16 cellular contexts compared by ENCODE assay signal in genomic region chr14:33964599-33965317, GRCh38.
"Had no signal": no experiment of that assay in that cellular context is flagged by ENCODE, and none has a peak within 500 bp of the region (broad histone marks: within the 10 kb centered on the region; RNA-seq: fewer than 3 reads in every experiment).

No MANE protein-coding gene starts in this region.

- H3K4me3 Mint-ChIP-seq: activated T-helper 1 cell treated with anti-CD3 and anti-CD28 coated beads, Interleukin-12 subunit alpha, Interleukin-12 subunit beta, Interleukin-2, Interleukin-4 antibody, amounts not matched to agents 30 ng/mL and 10 ng/mL and 1 ng/mL, durations not matched to agents 14 hours and 24 hours and 36 hours; natural killer cell treated with Interleukin-12 subunit alpha and Interleukin-12 subunit beta and Interleukin-15 and Interleukin-18, amount 100 ng/mL, for 72 hours; stimulated activated naive CD8-positive, alpha-beta T cell treated with anti-CD3 and anti-CD28 coated beads, Interleukin-15, Interleukin-2, amounts not matched to agents 100 ng/mL and 50 ng/mL, for 24 hours had no signal

- H3K36me3 Mint-ChIP-seq: natural killer cell treated with Interleukin-12 subunit alpha and Interleukin-12 subunit beta and Interleukin-15 and Interleukin-18, amount 100 ng/mL, for 72 hours had no signal

- H3K27me3 ChIP-seq: cardiac muscle cell, colonic mucosa, gastroesophageal sphincter, testis had no signal

- H3K4me1 ChIP-seq: colonic mucosa, gastroesophageal sphincter, testis had no signal

- H3K9me3 ChIP-seq: colonic mucosa, testis had no signal

- DNase-seq: activated CD4-positive, alpha-beta T cell treated with anti-CD3 and anti-CD28 coated beads for 48 hours; activated naive CD4-positive, alpha-beta T cell treated with Interleukin-2 at 50 U/mL for 16 hours; colonic mucosa; islet precursor cell; mammary epithelial cell; stimulated activated CD4-positive, alpha-beta T cell treated with anti-CD3 and anti-CD28 coated beads, Interleukin-4, amount 100 ng/mL, for 1 hour; stimulated activated CD8-positive, alpha-beta memory T cell treated with anti-CD3 and anti-CD28 coated beads, Interleukin-4, amount 100 ng/mL, for 48 hours; T-helper 9 cell had no signal

- ATAC-seq: gastroesophageal sphincter; left lobe of liver; natural killer cell treated with Interleukin-12 subunit alpha and Interleukin-12 subunit beta and Interleukin-15 and Interleukin-18, amount 100 ng/mL, for 72 hours had no signal

- H3K27ac Mint-ChIP-seq: activated T-helper 1 cell treated with anti-CD3 and anti-CD28 coated beads, Interleukin-12 subunit alpha, Interleukin-12 subunit beta, Interleukin-2, Interleukin-4 antibody, amounts not matched to agents 30 ng/mL and 10 ng/mL and 1 ng/mL, durations not matched to agents 14 hours and 24 hours and 36 hours; natural killer cell treated with Interleukin-12 subunit alpha and Interleukin-12 subunit beta and Interleukin-15 and Interleukin-18, amount 100 ng/mL, for 72 hours; stimulated activated naive CD8-positive, alpha-beta T cell treated with anti-CD3 and anti-CD28 coated beads, Interleukin-15, Interleukin-2, amounts not matched to agents 100 ng/mL and 50 ng/mL, for 24 hours had no signal

- H3K36me3 ChIP-seq: cardiac muscle cell, colonic mucosa, gastroesophageal sphincter had no signal

- H3K4me3 ChIP-seq: cardiac muscle cell, colonic mucosa, gastroesophageal sphincter, testis had no signal

- H3K27ac ChIP-seq: cardiac muscle cell, colonic mucosa, gastroesophageal sphincter, testis, VCaP had no signal
